In the genomic region with DNA sequence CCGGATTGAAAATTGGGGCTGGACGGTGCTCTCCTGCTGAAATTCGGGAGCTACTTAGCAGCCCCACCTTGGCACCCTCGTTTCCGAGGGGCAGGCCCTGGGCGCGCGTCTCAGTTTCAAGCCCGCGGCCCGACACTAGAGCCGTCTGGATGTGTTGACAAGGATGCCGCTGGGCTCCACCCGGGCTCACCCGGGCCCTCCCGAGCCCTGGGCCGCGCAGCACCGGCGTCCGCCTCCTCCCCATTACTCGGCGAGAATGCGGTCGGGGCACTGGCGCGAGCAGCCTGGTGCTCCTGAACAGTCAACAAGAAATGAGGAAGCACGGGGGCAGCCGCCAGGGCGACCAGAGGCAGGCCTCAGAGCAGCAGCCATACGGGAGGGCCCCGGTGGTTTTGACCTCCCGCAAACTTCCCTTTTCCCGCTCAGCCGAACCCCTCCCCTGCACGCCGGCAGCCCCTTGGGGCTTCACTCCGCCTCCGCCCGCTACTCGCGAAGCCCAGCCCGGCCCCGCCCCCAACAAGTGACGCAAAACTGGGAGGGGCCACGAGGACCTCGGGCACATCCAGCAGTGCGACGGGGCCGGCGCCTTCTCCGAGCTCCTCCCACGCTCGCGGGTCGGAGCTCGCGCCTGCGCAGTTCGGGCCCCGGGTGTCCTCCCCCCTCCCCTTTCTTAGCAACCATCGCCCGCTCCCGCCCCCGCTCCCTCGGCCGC, we compare ENCODE assay signal across 1 cellular context.
A peak's percentile ranks its signal among the peaks of the same experiment; 100 is the strongest.
TF ChIP-seq lines count a peak whose summit lies in the region.

No MANE protein-coding gene starts in this region.

TF ChIP-seq in H1, 55 proteins besides CTCF, POLR2A, EP300 and RAD21:
- TF ChIP-seq EGR1 (IDR thresholded peaks at IDR 0.05; ENCODE audit: borderline replicate concordance, low read depth, low read length): peak; percentile 92
- TF ChIP-seq RFX5 (IDR thresholded peaks at IDR 0.05; ENCODE audit: borderline replicate concordance, low read depth, low read length): no peak
- TF ChIP-seq NANOG (IDR thresholded peaks at IDR 0.05; ENCODE audit: insufficient read depth, low read depth, low read length, poor library complexity, severe bottlenecking): no peak
- TF ChIP-seq CBX5 (IDR thresholded peaks at IDR 0.05; ENCODE audit: low read depth, low read length): no peak
- TF ChIP-seq POU5F1 (IDR thresholded peaks at IDR 0.05; ENCODE audit: low read depth, low read length): no peak
- TF ChIP-seq KDM5A (IDR thresholded peaks at IDR 0.05; ENCODE audit: low read length): no peak
- TF ChIP-seq YY1 (IDR thresholded peaks at IDR 0.05; ENCODE audit: low read depth, low read length): 0 out of 2 replicates have a peak, but pooled peaks have one; percentile 49
- TF ChIP-seq ASH2L (IDR thresholded peaks at IDR 0.05; ENCODE audit: low read length): peak; percentile 67
- TF ChIP-seq SIRT6 (IDR thresholded peaks at IDR 0.05; ENCODE audit: low read length): no peak
- peak; percentile 83 for TF ChIP-seq TAF1 (IDR thresholded peaks at IDR 0.05; ENCODE audit: low read depth, low read length)
- TF ChIP-seq EZH2 (IDR thresholded peaks at IDR 0.05; ENCODE audit: low read depth, low read length, severe bottlenecking): no peak
- TF ChIP-seq SUZ12 (IDR thresholded peaks at IDR 0.05; ENCODE audit: low read length): no peak
- no peak for TF ChIP-seq GTF2F1 (IDR thresholded peaks at IDR 0.05; ENCODE audit: borderline replicate concordance, low read depth, low read length)
- TF ChIP-seq CREB1 (IDR thresholded peaks at IDR 0.05): peak; percentile 88
- TF ChIP-seq CEBPB (IDR thresholded peaks at IDR 0.05; ENCODE audit: low read depth, low read length): no peak
- no peak for TF ChIP-seq TEAD4 (IDR thresholded peaks at IDR 0.05; ENCODE audit: low read depth, low read length)
- TF ChIP-seq, protein P1, sequence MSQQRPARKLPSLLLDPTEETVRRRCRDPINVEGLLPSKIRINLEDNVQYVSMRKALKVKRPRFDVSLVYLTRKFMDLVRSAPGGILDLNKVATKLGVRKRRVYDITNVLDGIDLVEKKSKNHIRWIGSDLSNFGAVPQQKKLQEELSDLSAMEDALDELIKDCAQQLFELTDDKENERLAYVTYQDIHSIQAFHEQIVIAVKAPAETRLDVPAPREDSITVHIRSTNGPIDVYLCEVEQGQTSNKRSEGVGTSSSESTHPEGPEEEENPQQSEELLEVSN (IDR thresholded peaks at IDR 0.05): peak; percentile 93
- TF ChIP-seq CHD2 (IDR thresholded peaks at IDR 0.05; ENCODE audit: low read length): no peak
- peak; percentile 73 for TF ChIP-seq POLR2AphosphoS5 (IDR thresholded peaks at IDR 0.05; ENCODE audit: low read depth, low read length)
- no peak for TF ChIP-seq FOSL1 (IDR thresholded peaks at IDR 0.05; ENCODE audit: insufficient read depth, low read depth, low read length)
- no peak for TF ChIP-seq GABPA (IDR thresholded peaks at IDR 0.05; ENCODE audit: borderline replicate concordance, insufficient read depth, low read length)
- peak; percentile 40; the same call in 1 of the 2 replicates for TF ChIP-seq TBP (IDR thresholded peaks at IDR 0.05; ENCODE audit: low read depth, low read length)
- TF ChIP-seq, protein P2, sequence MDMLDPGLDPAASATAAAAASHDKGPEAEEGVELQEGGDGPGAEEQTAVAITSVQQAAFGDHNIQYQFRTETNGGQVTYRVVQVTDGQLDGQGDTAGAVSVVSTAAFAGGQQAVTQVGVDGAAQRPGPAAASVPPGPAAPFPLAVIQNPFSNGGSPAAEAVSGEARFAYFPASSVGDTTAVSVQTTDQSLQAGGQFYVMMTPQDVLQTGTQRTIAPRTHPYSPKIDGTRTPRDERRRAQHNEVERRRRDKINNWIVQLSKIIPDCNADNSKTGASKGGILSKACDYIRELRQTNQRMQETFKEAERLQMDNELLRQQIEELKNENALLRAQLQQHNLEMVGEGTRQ (IDR thresholded peaks at IDR 0.05; ENCODE audit: low read length): no peak
- TF ChIP-seq TCF12 (IDR thresholded peaks at IDR 0.05; ENCODE audit: low read depth, low read length): no peak
- TF ChIP-seq PHF8 (conservative IDR thresholded peaks at IDR 0.05; ENCODE audit: low read depth, low read length): peak; percentile 69
- TF ChIP-seq SP2 (IDR thresholded peaks at IDR 0.05; ENCODE audit: low read length): no peak
- TF ChIP-seq, protein P3, sequence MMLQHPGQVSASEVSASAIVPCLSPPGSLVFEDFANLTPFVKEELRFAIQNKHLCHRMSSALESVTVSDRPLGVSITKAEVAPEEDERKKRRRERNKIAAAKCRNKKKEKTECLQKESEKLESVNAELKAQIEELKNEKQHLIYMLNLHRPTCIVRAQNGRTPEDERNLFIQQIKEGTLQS (IDR thresholded peaks at IDR 0.05; ENCODE audit: insufficient read depth, low read depth, low read length): no peak
- TF ChIP-seq NRF1 (IDR thresholded peaks at IDR 0.05; ENCODE audit: low read depth, low read length): peak; percentile 73
- peak; percentile 36 for TF ChIP-seq TAF7 (optimal IDR thresholded peaks at IDR 0.05; ENCODE audit: borderline replicate concordance, low read depth, low read length)
- no peak for TF ChIP-seq KDM1A (IDR thresholded peaks at IDR 0.05; ENCODE audit: borderline replicate concordance, low read length)
- TF ChIP-seq SP4 (IDR thresholded peaks at IDR 0.05; ENCODE audit: low read length): peak; percentile 86
- no peak for TF ChIP-seq BCL11A (IDR thresholded peaks at IDR 0.05; ENCODE audit: low read depth in 2 of 2, low read length in 2 of 2)
- no peak for TF ChIP-seq CHD1 (IDR thresholded peaks at IDR 0.05; ENCODE audit: low read depth, low read length)
- no peak for TF ChIP-seq MAFK (IDR thresholded peaks at IDR 0.05; ENCODE audit: low read depth, low read length)
- TF ChIP-seq RBBP5 (IDR thresholded peaks at IDR 0.05; ENCODE audit: borderline replicate concordance, low read depth, low read length): peak; percentile 38; the same call in 1 of the 2 replicates
- no peak for TF ChIP-seq CTBP2 (IDR thresholded peaks at IDR 0.05; ENCODE audit: borderline replicate concordance, insufficient read depth, insufficient read length, low read length)
- no peak for TF ChIP-seq ATF2 (IDR thresholded peaks at IDR 0.05; ENCODE audit: low read length)
- TF ChIP-seq SP1 (IDR thresholded peaks at IDR 0.05; ENCODE audit: low read depth, low read length): no peak
- TF ChIP-seq CHD7 (IDR thresholded peaks at IDR 0.05; ENCODE audit: insufficient replicate concordance, low read length): no peak
- TF ChIP-seq RXRA (IDR thresholded peaks at IDR 0.05; ENCODE audit: insufficient read depth, low read depth, low read length): no peak
- TF ChIP-seq JUN (IDR thresholded peaks at IDR 0.05; ENCODE audit: low read depth, low read length): no peak
- no peak for TF ChIP-seq BRCA1 (IDR thresholded peaks at IDR 0.05; ENCODE audit: low read depth, low read length)
- TF ChIP-seq SIN3A (conservative IDR thresholded peaks at IDR 0.05 in 1 of 2, IDR thresholded peaks at IDR 0.05 in 1 of 2; ENCODE audit: low read depth in 1 of 2, low read length in 2 of 2): peak; percentile 28 to 40; a peak in 1 of 4 replicates
- TF ChIP-seq SAP30 (IDR thresholded peaks at IDR 0.05; ENCODE audit: insufficient read depth, insufficient replicate concordance, low read length): no peak
- TF ChIP-seq ZNF274 (IDR thresholded peaks at IDR 0.05; ENCODE audit: borderline replicate concordance, extremely low read depth, low read length): no peak
- no peak for TF ChIP-seq RNF2 (IDR thresholded peaks at IDR 0.05; ENCODE audit: borderline replicate concordance, low read depth, low read length, missing control alignments, poor library complexity, severe bottlenecking)
- 0 out of 2 replicates have a peak, but pooled peaks have one; percentile 21 for TF ChIP-seq JUND (IDR thresholded peaks at IDR 0.05; ENCODE audit: low read length)
- no peak for TF ChIP-seq HDAC6 (IDR thresholded peaks at IDR 0.05; ENCODE audit: low read depth, low read length)
- no peak for TF ChIP-seq SIX5 (IDR thresholded peaks at IDR 0.05; ENCODE audit: low read depth, low read length)
- TF ChIP-seq CBX8 (IDR thresholded peaks at IDR 0.05; ENCODE audit: borderline replicate concordance, low read depth, low read length): no peak
- TF ChIP-seq, protein P4, sequence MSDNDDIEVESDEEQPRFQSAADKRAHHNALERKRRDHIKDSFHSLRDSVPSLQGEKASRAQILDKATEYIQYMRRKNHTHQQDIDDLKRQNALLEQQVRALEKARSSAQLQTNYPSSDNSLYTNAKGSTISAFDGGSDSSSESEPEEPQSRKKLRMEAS (IDR thresholded peaks at IDR 0.05): peak; percentile 73
- TF ChIP-seq SRF (IDR thresholded peaks at IDR 0.05; ENCODE audit: low read depth, low read length): no peak
- TF ChIP-seq KDM4A (IDR thresholded peaks at IDR 0.05; ENCODE audit: low read depth, low read length, severe bottlenecking): peak; percentile 58
- TF ChIP-seq BACH1 (IDR thresholded peaks at IDR 0.05; ENCODE audit: low read length): no peak; the same call in 1 of the 2 replicates
- no peak; a peak in 1 of 4 replicates for TF ChIP-seq HDAC2 (IDR thresholded peaks at IDR 0.05; ENCODE audit: borderline replicate concordance in 1 of 2, low read depth in 2 of 2, low read length in 2 of 2)
